In the genomic region with DNA sequence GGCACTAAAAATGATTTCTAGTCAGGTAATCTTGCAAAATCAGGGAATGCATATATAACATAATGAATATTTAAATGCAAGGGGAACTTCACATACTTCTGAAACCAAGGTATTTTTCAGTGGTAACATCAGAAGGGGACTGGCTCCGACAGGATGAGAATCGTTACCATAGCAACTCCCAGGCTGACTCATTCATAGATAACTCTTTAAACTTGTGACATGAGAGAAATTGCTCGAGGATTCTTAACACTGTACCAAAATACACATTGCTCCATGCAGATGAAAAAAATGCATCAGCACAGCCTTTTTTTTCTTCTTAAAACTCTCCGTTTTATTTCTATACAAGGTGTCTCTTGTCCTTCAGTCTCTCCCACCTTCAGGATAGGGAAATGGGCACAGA, we compare ENCODE assay signal across 8 cellular contexts.
DNase-seq lines count a peak whose midpoint lies in the region; ATAC-seq and TF ChIP-seq lines count a peak whose summit lies in the region.

No MANE protein-coding gene starts in this region.

- 15 to 26% methylated on average over 4 of the region's 4 CpGs for WGBS in esophagus squamous epithelium, 2 donors
- 36 to 45% (median 40%) methylated on average over 4 of the region's 4 CpGs for WGBS in psoas muscle, 3 donors

- H3K4me3 ChIP-seq in OCI-LY3 (ENCODE audit: low read length) (peak overlapping the region; percentile 72), esophagus squamous epithelium (no peak overlapping the region), psoas muscle (no peak overlapping the region)

- no peaks in the 10 kb centered on the region for H3K36me3 ChIP-seq in OCI-LY3 (replicated peaks; ENCODE audit: low read depth, low read length)
- no peaks in the 10 kb centered on the region for H3K36me3 ChIP-seq in esophagus squamous epithelium
- H3K36me3 ChIP-seq in psoas muscle (ENCODE audit: insufficient read depth in 1 of 2, low read depth in 1 of 2): no peaks in the 10 kb centered on the region

- peak overlapping the region; percentile 62 for H2AFZ ChIP-seq in OCI-LY3 (ENCODE audit: low read depth, low read length)

- H3K27ac ChIP-seq in OCI-LY3 (ENCODE audit: low read length): peak overlapping the region; percentile 65
- no peak overlapping the region for H3K27ac ChIP-seq in esophagus squamous epithelium
- H3K27ac ChIP-seq in psoas muscle: no peak overlapping the region

- peak overlapping the region; percentile 94 for H3K4me2 ChIP-seq in OCI-LY3 (ENCODE audit: low read length)

- H3K4me1 ChIP-seq in OCI-LY3 (ENCODE audit: low read length) (peaks cover 43% of the 10 kb centered on the region), esophagus squamous epithelium (no peaks in the 10 kb centered on the region), psoas muscle (no peaks in the 10 kb centered on the region)

- H3K9ac ChIP-seq in OCI-LY3 (ENCODE audit: low read length): peak overlapping the region; percentile 56

- DNase-seq in midbrain (lab: John Stamatoyannopoulos, UW) (peak; percentile 13), esophagus squamous epithelium (lab: John Stamatoyannopoulos, UW) (no peak), psoas muscle (no peak), Right ventricle myocardium inferior (ENCODE audit: missing footprints) (no peak), D341Med (ENCODE audit: low spot score) (no peak)

- intact Hi-C loops in esophagus squamous epithelium (cut with DNase I) (no loop called here), psoas muscle (cut with DNase I) (no loop called here), Right ventricle myocardium inferior (cut with DNase I) (no loop called here)

- TF ChIP-seq POLR2A in esophagus squamous epithelium (IDR thresholded peaks at IDR 0.05): no peak

- ATAC-seq in GM19025 (IDR thresholded peaks at IDR 0.05; ENCODE audit: low read depth, unreplicated experiment) (peak; percentile 96), HG02678 (IDR thresholded peaks at IDR 0.05; ENCODE audit: unreplicated experiment) (peak; percentile 99), psoas muscle (no peak), Right ventricle myocardium inferior (no peak)

- TF ChIP-seq CTCF in OCI-LY3 (IDR thresholded peaks at IDR 0.05; ENCODE audit: low read depth, low read length) (no peak), esophagus squamous epithelium (IDR thresholded peaks at IDR 0.05) (no peak), psoas muscle (IDR thresholded peaks at IDR 0.05) (no peak)

- H3K9me3 ChIP-seq in OCI-LY3 (ENCODE audit: insufficient read depth, low read length) (no peaks in the 10 kb centered on the region), esophagus squamous epithelium (no peaks in the 10 kb centered on the region), psoas muscle (no peaks in the 10 kb centered on the region)

- no peaks in the 10 kb centered on the region for H4K20me1 ChIP-seq in OCI-LY3 (ENCODE audit: insufficient read depth, low read length)

- H3K27me3 ChIP-seq in OCI-LY3 (ENCODE audit: low read depth, low read length): no peaks in the 10 kb centered on the region
- H3K27me3 ChIP-seq in esophagus squamous epithelium: no peaks in the 10 kb centered on the region
- peaks cover 0 to 3% (median 0%) of the 10 kb centered on the region in 3 donors for H3K27me3 ChIP-seq in psoas muscle (ENCODE audit: insufficient read depth in 3 of 3, low read length in 2 of 3)

- H3K79me2 ChIP-seq in OCI-LY3 (ENCODE audit: low read length): no peaks in the 10 kb centered on the region

Comparison
In these comparisons a context has a peak if more than half of its experiments do, and no peak if none do; other contexts are left out.
1. ATAC-seq: peak in GM19025 (single experiment) and HG02678 (single experiment); none in psoas muscle (0 of 4) and Right ventricle myocardium inferior (single experiment).